ENCODE assay signal across 22 cellular contexts in genomic region chr10:132179551-132180392, GRCh38.
"Had no signal": no experiment of that assay in that cellular context is flagged by ENCODE, and none has a peak within 500 bp of the region (broad histone marks: within the 10 kb centered on the region; RNA-seq: fewer than 3 reads in every experiment).

No MANE protein-coding gene starts in this region.

- DNase-seq: activated CD4-positive, alpha-beta T cell treated with anti-CD3 and anti-CD28 coated beads for 4 hours; activated CD4-positive, alpha-beta T cell treated with anti-CD3 and anti-CD28 coated beads, Interleukin-2, amount 50 U/mL, for 4 hours; activated CD8-positive, alpha-beta memory T cell treated with anti-CD3 and anti-CD28 coated beads, Interleukin-2, amount 10 ng/mL, durations not matched to agents 7 days and 5 days; activated effector memory CD4-positive, alpha-beta T cell treated with Interleukin-2 at 50 U/mL for 16 hours; activated naive CD4-positive, alpha-beta T cell; activated T-cell treated with anti-CD3 and anti-CD28 coated beads, Interleukin-2, amount 50 U/mL, for 24 hours; caudate nucleus; Kasumi-1; KBM-7; NCI-H1048; NCI-H146; NCI-H187 treated with DMSO at 0.1 percent for 48 hours; NCI-H2171; NCI-H226; NCI-H526; NCI-H82; OCI-M1; SHP77 treated with DMSO at 0.1 percent for 48 hours had no signal

- H3K9me3 Mint-ChIP-seq: activated naive CD4-positive, alpha-beta T cell treated with anti-CD3 and anti-CD28 coated beads, Interleukin-2, amount 50 U/mL, for 24 hours; activated T-cell treated with anti-CD3 and anti-CD28 coated beads, Interleukin-2, amount 50 U/mL, for 24 hours; activated T-helper 1 cell treated with anti-CD3 and anti-CD28 coated beads, Interleukin-12 subunit alpha, Interleukin-12 subunit beta, Interleukin-2, Interleukin-4 antibody, amounts not matched to agents 30 ng/mL and 10 ng/mL and 1 ng/mL, durations not matched to agents 14 hours and 24 hours and 36 hours had no signal

- H3K4me3 Mint-ChIP-seq: activated CD8-positive, alpha-beta memory T cell treated with anti-CD3 and anti-CD28 coated beads, Interleukin-2, amount 10 ng/mL, durations not matched to agents 7 days and 5 days; activated naive CD4-positive, alpha-beta T cell treated with anti-CD3 and anti-CD28 coated beads, Interleukin-2, amount 50 U/mL, for 24 hours; activated T-cell treated with anti-CD3 and anti-CD28 coated beads, Interleukin-2, amount 50 U/mL, for 24 hours; activated T-helper 1 cell treated with anti-CD3 and anti-CD28 coated beads, Interleukin-12 subunit alpha, Interleukin-12 subunit beta, Interleukin-2, Interleukin-4 antibody, amounts not matched to agents 30 ng/mL and 10 ng/mL and 1 ng/mL, durations not matched to agents 14 hours and 24 hours and 36 hours; T-helper 1 cell treated with Interleukin-12 subunit alpha and Interleukin-12 subunit beta and Interleukin-4 antibody, amounts not matched to agents 30 μg/mL and 1 μg/mL, for 36 hours had no signal

- H3K27ac ChIP-seq: breast epithelium had no signal

- H3K36me3 Mint-ChIP-seq: activated CD8-positive, alpha-beta memory T cell treated with anti-CD3 and anti-CD28 coated beads, Interleukin-2, amount 10 ng/mL, durations not matched to agents 7 days and 5 days; activated naive CD4-positive, alpha-beta T cell treated with anti-CD3 and anti-CD28 coated beads, Interleukin-2, amount 50 U/mL, for 24 hours had no signal

- H3K4me1 Mint-ChIP-seq: activated CD8-positive, alpha-beta memory T cell treated with anti-CD3 and anti-CD28 coated beads, Interleukin-2, amount 10 ng/mL, durations not matched to agents 7 days and 5 days had no signal

- H3K4me3 ChIP-seq: breast epithelium had no signal

- H3K27ac Mint-ChIP-seq: activated naive CD4-positive, alpha-beta T cell treated with anti-CD3 and anti-CD28 coated beads, Interleukin-2, amount 50 U/mL, for 24 hours; activated T-cell treated with anti-CD3 and anti-CD28 coated beads, Interleukin-2, amount 50 U/mL, for 24 hours; activated T-helper 1 cell treated with anti-CD3 and anti-CD28 coated beads, Interleukin-12 subunit alpha, Interleukin-12 subunit beta, Interleukin-2, Interleukin-4 antibody, amounts not matched to agents 30 ng/mL and 10 ng/mL and 1 ng/mL, durations not matched to agents 14 hours and 24 hours and 36 hours; T-helper 1 cell treated with Interleukin-12 subunit alpha and Interleukin-12 subunit beta and Interleukin-4 antibody, amounts not matched to agents 30 μg/mL and 1 μg/mL, for 36 hours had no signal

- H3K9me3 ChIP-seq: breast epithelium had no signal

- H3K4me1 ChIP-seq: breast epithelium had no signal

- H3K36me3 ChIP-seq: breast epithelium had no signal
